In the genomic region with DNA sequence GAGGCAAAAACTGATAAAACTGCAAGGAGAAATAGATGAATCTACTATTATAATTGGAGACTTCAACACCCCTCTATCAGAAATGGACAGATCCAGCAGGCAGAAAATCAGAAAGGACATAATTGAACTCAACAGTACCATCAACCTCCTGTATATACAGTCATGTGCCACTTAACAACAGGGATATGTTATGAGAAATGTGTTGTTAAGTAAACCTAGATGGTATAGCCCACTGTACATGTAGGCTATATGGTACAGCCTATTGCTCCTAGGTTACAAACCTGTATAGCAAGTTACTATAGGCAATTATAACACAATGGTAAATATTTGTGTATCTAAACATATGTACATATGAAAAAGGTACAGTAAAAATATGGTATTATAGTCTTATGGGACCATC, we compare ENCODE assay signal across 25 cellular contexts.
DNase-seq lines count a peak whose midpoint lies in the region; ATAC-seq, FAIRE-seq and TF ChIP-seq lines count a peak whose summit lies in the region.
"Had no signal": no experiment of that assay in that cellular context is flagged by ENCODE, and none has a peak within 500 bp of the region (broad histone marks: within the 10 kb centered on the region; RNA-seq: fewer than 3 reads in every experiment).

No MANE protein-coding gene starts in this region.

- no peak overlapping the region for H2AFZ ChIP-seq in mesenchymal stem cell (ENCODE audit: low read depth, low read length)

- H3K4me1 ChIP-seq in HEK293 (ENCODE audit: control insufficient read depth, insufficient read depth, low read length) (no peaks in the 10 kb centered on the region), mesenchymal stem cell (ENCODE audit: control insufficient read depth, insufficient read depth, low read depth, low read length) (peaks cover 2% of the 10 kb centered on the region)
- H3K4me1 ChIP-seq: BLaER1 treated with 17β-estradiol and CSF1 and Interleukin-3, amounts not matched to agents 10 nM and 100 nM had no signal

- no peak for TF ChIP-seq CTCF in HEK293 (tag by site-specific recombination; IDR thresholded peaks at IDR 0.05)
- TF ChIP-seq CTCF in bronchial epithelial cell (IDR thresholded peaks at IDR 0.05; ENCODE audit: insufficient read depth, low read length, severe bottlenecking) = no peak

- H3K27me3 ChIP-seq in bronchial epithelial cell (ENCODE audit: control insufficient read depth, insufficient read depth, low read length) (peaks cover 18% of the 10 kb centered on the region), mesenchymal stem cell (ENCODE audit: control insufficient read depth in 1 of 2, insufficient read depth in 1 of 2, low read length in 2 of 2) (peaks cover 14 to 36% of the 10 kb centered on the region in 2 experiments)
- H3K27me3 ChIP-seq: BLaER1 treated with 17β-estradiol and CSF1 and Interleukin-3, amounts not matched to agents 10 nM and 100 nM had no signal

- H2AK5ac ChIP-seq in mesenchymal stem cell (ENCODE audit: low read length, severe bottlenecking) = no peak overlapping the region

- H3K18ac ChIP-seq in mesenchymal stem cell (ENCODE audit: low read depth in 1 of 2, low read length in 2 of 2) = no peak overlapping the region

- H2BK120ac ChIP-seq in mesenchymal stem cell (ENCODE audit: low read depth, low read length) = no peak overlapping the region

- H3K36me3 ChIP-seq in HEK293 (ENCODE audit: control insufficient read depth in 2 of 2, insufficient read depth in 1 of 2, low read length in 2 of 2) (no peaks in the 10 kb centered on the region), bronchial epithelial cell (ENCODE audit: control insufficient read depth, insufficient read depth, low read length) (no peaks in the 10 kb centered on the region), mesenchymal stem cell (ENCODE audit: control insufficient read depth in 1 of 2, insufficient read depth in 2 of 2, low read depth in 1 of 2, low read length in 2 of 2) (no peaks in the 10 kb centered on the region)
- H3K36me3 ChIP-seq: BLaER1 treated with 17β-estradiol and CSF1 and Interleukin-3, amounts not matched to agents 10 nM and 100 nM had no signal

- H4K8ac ChIP-seq in mesenchymal stem cell (ENCODE audit: low read length) = no peak overlapping the region

- TF ChIP-seq POLR2A in GM12891 (IDR thresholded peaks at IDR 0.05; ENCODE audit: low read depth, low read length) = no peak

- H3K27me3 Mint-ChIP-seq in naive thymus-derived CD8-positive, alpha-beta T cell = peaks cover 11 to 31% (median 12%) of the 10 kb centered on the region in 5 donors

- H3K27ac ChIP-seq in HEK293 (ENCODE audit: extremely low read depth, low read depth, low read length) (no peak overlapping the region), mesenchymal stem cell (ENCODE audit: low read length, poor library complexity, severe bottlenecking) (no peak overlapping the region)
- H3K27ac ChIP-seq: BLaER1 treated with 17β-estradiol and CSF1 and Interleukin-3, amounts not matched to agents 10 nM and 100 nM; C4-2B had no signal

- ATAC-seq in naive thymus-derived CD8-positive, alpha-beta T cell = no peak
- ATAC-seq: GM12878 had no signal

- no peak overlapping the region for H3K23ac ChIP-seq in mesenchymal stem cell (ENCODE audit: low read length in 2 of 2)

- H3K9me3 ChIP-seq in HEK293 (ENCODE audit: control insufficient read depth, insufficient read depth, low read depth, low read length) = no peaks in the 10 kb centered on the region
- peaks cover 12% of the 10 kb centered on the region for H3K9me3 ChIP-seq in mesenchymal stem cell (ENCODE audit: control insufficient read depth, low read length)

- peaks cover 0 to 4% (median 3%) of the 10 kb centered on the region in 3 donors for H3K36me3 Mint-ChIP-seq in naive thymus-derived CD8-positive, alpha-beta T cell
- H3K36me3 Mint-ChIP-seq: CD4-positive, alpha-beta memory T cell; CD4-positive, CD25-positive, alpha-beta regulatory T cell; CD8-positive, alpha-beta memory T cell had no signal

- no peak overlapping the region for H3K4ac ChIP-seq in mesenchymal stem cell (ENCODE audit: low read depth in 1 of 2, low read length in 2 of 2)

- no peak overlapping the region for H3K27ac Mint-ChIP-seq in naive thymus-derived CD8-positive, alpha-beta T cell
- H3K27ac Mint-ChIP-seq: B cell; CD4-positive, alpha-beta memory T cell; CD4-positive, CD25-positive, alpha-beta regulatory T cell; CD8-positive, alpha-beta memory T cell had no signal

- no peak overlapping the region for H3K4me3 Mint-ChIP-seq in naive thymus-derived CD8-positive, alpha-beta T cell
- H3K4me3 Mint-ChIP-seq: B cell; CD4-positive, alpha-beta memory T cell; CD4-positive, CD25-positive, alpha-beta regulatory T cell; CD8-positive, alpha-beta memory T cell had no signal

- POLR2A ChIA-PET in HEK293 (lab: Yijun Ruan, JAX) = no interaction called here
- POLR2A ChIA-PET in naive thymus-derived CD8-positive, alpha-beta T cell (lab: Charles Lee) = no interaction called here

- no peaks in the 10 kb centered on the region for H3K4me1 Mint-ChIP-seq in naive thymus-derived CD8-positive, alpha-beta T cell
- H3K4me1 Mint-ChIP-seq: B cell; CD4-positive, alpha-beta memory T cell; CD4-positive, CD25-positive, alpha-beta regulatory T cell; CD8-positive, alpha-beta memory T cell had no signal

- H2BK15ac ChIP-seq in mesenchymal stem cell (ENCODE audit: low read depth, poor library complexity, severe bottlenecking) = no peak overlapping the region

- FAIRE-seq in GM12891 (lab: Jason Lieb, UNC) = peak; percentile 47
- peak; percentile 36 for FAIRE-seq in bronchial epithelial cell (lab: Jason Lieb, UNC)
- FAIRE-seq: A204.1, GM12878 had no signal

- H3K79me1 ChIP-seq in mesenchymal stem cell (replicated peaks; ENCODE audit: low read length, poor library complexity, severe bottlenecking) = no peaks in the 10 kb centered on the region

- H3K9me3 Mint-ChIP-seq in naive thymus-derived CD8-positive, alpha-beta T cell = peaks cover 0 to 17% (median 4%) of the 10 kb centered on the region in 9 donors

- CTCF ChIA-PET in HEK293 (lab: Yijun Ruan, JAX) = no interaction called here

- DNase-seq in NCI-H748 (lab: John Stamatoyannopoulos, UW; ENCODE audit: unreplicated experiment) (peak; percentile 10), NCI-H748 treated with DMSO at 0.1 percent for 48 hours (lab: John Stamatoyannopoulos, UW) (no peak), GM12891 (ENCODE audit: insufficient read length, low spot score) (no peak), bronchial epithelial cell (ENCODE audit: low read depth) (no peak), NCI-H2227 treated with DMSO at 0.1 percent for 48 hours (lab: John Stamatoyannopoulos, UW) (no peak), mesenchymal stem cell (no peak)
- no peak for DNase-seq in naive thymus-derived CD8-positive, alpha-beta T cell
- DNase-seq: 8988T; AML-193; CD4-positive, alpha-beta memory T cell; CD4-positive, CD25-positive, alpha-beta regulatory T cell; CD8-positive, alpha-beta memory T cell; COR-L47; DMS 273 treated with DMSO at 0.1 percent for 48 hours; DMS153; DMS79; DND-41; EL; GDM1 had no signal

- no peak overlapping the region for H3K9ac ChIP-seq in mesenchymal stem cell (ENCODE audit: low read length)
- H3K9ac ChIP-seq: BLaER1 treated with 17β-estradiol and CSF1 and Interleukin-3, amounts not matched to agents 10 nM and 100 nM had no signal

- H3K4me2 ChIP-seq in mesenchymal stem cell (ENCODE audit: low read length, poor library complexity, severe bottlenecking) = no peak overlapping the region
- H3K4me2 ChIP-seq: BLaER1 treated with 17β-estradiol and CSF1 and Interleukin-3, amounts not matched to agents 10 nM and 100 nM had no signal

- no peak overlapping the region for H3K14ac ChIP-seq in mesenchymal stem cell (ENCODE audit: low read length in 2 of 2)

- H2BK5ac ChIP-seq in mesenchymal stem cell (ENCODE audit: low read depth, low read length, poor library complexity, severe bottlenecking) = no peak overlapping the region

- H4K91ac ChIP-seq in mesenchymal stem cell (ENCODE audit: low read length) = no peak overlapping the region

- no peak overlapping the region for H3K4me3 ChIP-seq in HEK293 (ENCODE audit: low read depth, low read length)
- no peak overlapping the region for H3K4me3 ChIP-seq in bronchial epithelial cell (ENCODE audit: low read depth, low read length)
- H3K4me3 ChIP-seq in mesenchymal stem cell (ENCODE audit: insufficient read depth in 1 of 2, low read depth in 1 of 2, low read length in 2 of 2) = no peak overlapping the region
- H3K4me3 ChIP-seq: BLaER1 treated with 17β-estradiol and CSF1 and Interleukin-3, amounts not matched to agents 10 nM and 100 nM; GM12878 had no signal

- no peak overlapping the region for H2BK12ac ChIP-seq in mesenchymal stem cell (ENCODE audit: low read length in 2 of 2)

TF ChIP-seq in GM12891, 5 proteins besides CTCF, POLR2A, EP300 and RAD21:
- no peak for TF ChIP-seq POU2F2 (IDR thresholded peaks at IDR 0.05; ENCODE audit: low read depth, low read length)
- no peak for TF ChIP-seq SPI1 (IDR thresholded peaks at IDR 0.05; ENCODE audit: low read depth, low read length)
- TF ChIP-seq PAX5 (IDR thresholded peaks at IDR 0.05; ENCODE audit: insufficient read depth, low read length, severe bottlenecking) = no peak
- no peak for TF ChIP-seq POLR2AphosphoS5 (IDR thresholded peaks at IDR 0.05; ENCODE audit: low read depth, low read length)
- no peak for TF ChIP-seq TAF1 (IDR thresholded peaks at IDR 0.05; ENCODE audit: low read depth, low read length)
TF ChIP-seq in GM12891: peak in this region for 0.

TF ChIP-seq in HEK293, 187 proteins besides CTCF, POLR2A, EP300 and RAD21 (continues in another document):
- no peak for TF ChIP-seq ZFP69B (tag by site-specific recombination; IDR thresholded peaks at IDR 0.05)
